Comparison of ENCODE assay signal across 15 cellular contexts in genomic region chr4:46975841-46976551, GRCh38. TPM values are rescaled to one million over a fixed set of nuclear protein-coding genes. Genes with fewer than 3 reads are reported as not detected.
DNase-seq lines count a peak whose midpoint lies in the region; ATAC-seq and TF ChIP-seq lines count a peak whose summit lies in the region.
"Had no signal": no experiment of that assay in that cellular context is flagged by ENCODE, and none has a peak within 500 bp of the region (broad histone marks: within the 10 kb centered on the region; RNA-seq: fewer than 3 reads in every experiment).

No MANE protein-coding gene starts in this region.

- no peaks in the 10 kb centered on the region for H3K27me3 Mint-ChIP-seq in type B pancreatic cell

- intact Hi-C loops in testis (cut with DNase I; ENCODE audit: low total_unique reads): no loop called here

- TF ChIP-seq CTCF in fibroblast of the aortic adventitia (IDR thresholded peaks at IDR 0.05; ENCODE audit: insufficient read depth, low read length) (no peak), testis (IDR thresholded peaks at IDR 0.05) (no peak), type B pancreatic cell (conservative IDR thresholded peaks at IDR 0.05) (no peak)

- no peaks in the 10 kb centered on the region for H3K9me3 Mint-ChIP-seq in type B pancreatic cell
- H3K9me3 Mint-ChIP-seq: nephron had no signal

- no peak overlapping the region for H3K27ac Mint-ChIP-seq in type B pancreatic cell
- H3K27ac Mint-ChIP-seq: nephron had no signal

- TF ChIP-seq POLR2A in testis (IDR thresholded peaks at IDR 0.05): no peak

- WGBS in testis, 2 donors: 44 to 59% methylated on average over 4 of the region's 4 CpGs

- no peaks in the 10 kb centered on the region for H3K4me1 Mint-ChIP-seq in type B pancreatic cell (ENCODE audit: unreplicated experiment)
- H3K4me1 Mint-ChIP-seq: nephron had no signal

- H3K27ac ChIP-seq in testis: no peak overlapping the region
- H3K27ac ChIP-seq: SJSA1 had no signal

- H3K4me3 Mint-ChIP-seq in type B pancreatic cell: no peak overlapping the region
- H3K4me3 Mint-ChIP-seq: nephron had no signal

- ATAC-seq in GM18909 (IDR thresholded peaks at IDR 0.05; ENCODE audit: poor library complexity, unreplicated experiment): peak; percentile 64
- ATAC-seq in HG02981 (IDR thresholded peaks at IDR 0.05; ENCODE audit: unreplicated experiment): peak; percentile 48
- ATAC-seq: left cardiac atrium had no signal

- no peaks in the 10 kb centered on the region for H3K9me3 ChIP-seq in testis
- H3K9me3 ChIP-seq: SJSA1 had no signal

- no peaks in the 10 kb centered on the region for H3K4me1 ChIP-seq in testis
- H3K4me1 ChIP-seq: SJSA1 had no signal

- no peaks in the 10 kb centered on the region for H3K36me3 Mint-ChIP-seq in type B pancreatic cell

- H3K27me3 ChIP-seq in testis: no peaks in the 10 kb centered on the region
- H3K27me3 ChIP-seq: SJSA1 had no signal

- no peaks in the 10 kb centered on the region for H3K36me3 ChIP-seq in testis (ENCODE audit: low read depth, missing control alignments)
- H3K36me3 ChIP-seq: SJSA1 had no signal

- DNase-seq in MV-4-11 (lab: John Stamatoyannopoulos, UW): peak; percentile 82
- DNase-seq in fibroblast of the aortic adventitia (ENCODE audit: low read depth): peak; percentile 11
- DNase-seq in testis: no peak
- DNase-seq in pons (ENCODE audit: low spot score): no peak
- no peak for DNase-seq in type B pancreatic cell (ENCODE audit: extremely low spot score, unreplicated experiment)
- no peak for DNase-seq in NCI-H1930 (lab: John Stamatoyannopoulos, UW)
- DNase-seq: activated CD4-positive, alpha-beta T cell treated with anti-CD3 and anti-CD28 coated beads for 4 hours; activated naive CD4-positive, alpha-beta T cell; cortex of kidney; left cardiac atrium had no signal

- H3K4me3 ChIP-seq in fibroblast of the aortic adventitia (ENCODE audit: low read depth, low read length): no peak overlapping the region
- H3K4me3 ChIP-seq in testis: no peak overlapping the region
- H3K4me3 ChIP-seq: SJSA1 had no signal

RNA-seq across cellular contexts. Expression of gene GABRA4, which starts 17.4 kb away (rescaled TPM):
- total RNA-seq in fibroblast of the aortic adventitia (ENCODE audit: low replicate concordance) (0.08 TPM in 1 of 2 replicates, not detected in the other), testis (under 1 TPM; 0.25 to 0.94 TPM), type B pancreatic cell (ENCODE audit: low replicate concordance) (0.45 and 1.5 TPM in 2 replicates)
- polyA plus RNA-seq in testis (ENCODE audit: insufficient read depth, low read depth, low replicate concordance): 3.5 TPM
- total RNA-seq: NCI-H460, SJSA1 had no signal

RNA-seq across cellular contexts. Expression of gene GABRB1, which starts 55.4 kb away (rescaled TPM):
- total RNA-seq in fibroblast of the aortic adventitia (ENCODE audit: low replicate concordance) (1.4 TPM in 1 of 2 replicates, not detected in the other), testis (under 1 TPM; 0.50 to 0.87 TPM), type B pancreatic cell (ENCODE audit: low replicate concordance) (1.1 and 1.9 TPM in 2 replicates)
- polyA plus RNA-seq in testis (ENCODE audit: insufficient read depth, low read depth, low replicate concordance): not detected
- total RNA-seq: NCI-H460, SJSA1 had no signal

Comparison
In these comparisons a context has a peak if more than half of its experiments do, and no peak if none do; other contexts are left out.
1. DNase-seq: peak in MV-4-11 (single experiment) and fibroblast of the aortic adventitia (single experiment); none in testis (single experiment), pons (single experiment), type B pancreatic cell (single experiment) and NCI-H1930 (0 of 2).